In the genomic region with DNA sequence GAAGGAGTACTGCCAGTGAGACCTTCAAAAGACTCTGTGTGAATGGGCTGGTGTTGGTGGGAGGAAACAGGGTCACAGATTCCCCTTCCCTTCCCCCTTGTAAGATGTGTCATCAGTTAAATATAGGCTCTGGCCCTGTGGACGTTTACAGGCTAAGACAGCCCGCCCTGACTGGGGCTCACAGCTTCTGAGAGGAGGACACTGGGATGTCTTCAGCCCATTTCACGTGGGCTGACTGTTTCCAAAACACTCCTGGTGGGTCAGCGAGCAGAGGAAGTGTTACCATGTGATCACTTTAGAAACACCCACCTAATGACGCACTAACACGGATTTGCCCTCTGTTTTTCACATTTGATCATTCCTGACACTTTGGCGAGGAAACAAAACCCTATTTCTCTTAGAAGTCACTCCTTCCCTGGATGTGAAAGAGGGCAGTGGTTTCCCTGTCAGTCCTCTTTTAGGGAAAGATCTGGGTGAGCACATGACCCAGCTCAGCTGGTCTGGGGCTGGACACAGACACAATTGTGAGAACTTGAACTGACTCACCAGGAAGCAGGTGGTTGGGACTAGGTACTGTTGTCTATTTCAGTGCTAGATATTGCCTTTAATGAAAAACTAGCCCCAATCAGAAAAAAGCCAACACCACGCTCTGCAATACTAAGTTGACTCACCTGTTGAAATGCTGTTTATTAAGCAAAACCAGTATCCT, we compare ENCODE assay signal across 8 cellular contexts. TPM values are rescaled to one million over a fixed set of nuclear protein-coding genes. Genes with fewer than 3 reads are reported as not detected.
A peak's percentile ranks its signal among the peaks of the same experiment; 100 is the strongest.
DNase-seq lines count a peak whose midpoint lies in the region; ATAC-seq and TF ChIP-seq lines count a peak whose summit lies in the region.

No MANE protein-coding gene starts in this region.

- no peak overlapping the region for H3K4me2 ChIP-seq in neural progenitor cell

- H3K4me1 Mint-ChIP-seq in neural progenitor cell = no peaks in the 10 kb centered on the region

- no peak overlapping the region for H3K4me3 Mint-ChIP-seq in neural progenitor cell

- H3F3A ChIP-seq in neural progenitor cell (ENCODE audit: low read depth) = no peaks in the 10 kb centered on the region

- H3K9me3 ChIP-seq in neural progenitor cell (ENCODE audit: low read depth) = no peaks in the 10 kb centered on the region

- H2AFZ ChIP-seq in neural progenitor cell (replicated peaks) = no peak overlapping the region

- no peaks in the 10 kb centered on the region for H3K79me2 ChIP-seq in neural progenitor cell (ENCODE audit: low read depth)

- H3K36me3 Mint-ChIP-seq in neural progenitor cell = no peaks in the 10 kb centered on the region

- H3K27ac ChIP-seq in layer of hippocampus (ENCODE audit: low read depth, low read length) (peak overlapping the region; percentile 66), neural progenitor cell (no peak overlapping the region)

- DNase-seq in RPMI7951 (ENCODE audit: low read depth) (peak; percentile 86), astrocyte of the spinal cord (ENCODE audit: low read depth, low spot score) (peak; percentile 56), neural progenitor cell (ENCODE audit: low spot score) (no peak)
- DNase-seq in stimulated activated CD8-positive, alpha-beta memory T cell treated with anti-CD3 and anti-CD28 coated beads, Interleukin-15, amount 100 ng/mL, for 48 hours (ENCODE audit: low read depth in 2 of 2) = peak; percentile 40 to 65
- no peak for DNase-seq in effector CD4-positive, alpha-beta T cell

- no peaks in the 10 kb centered on the region for H3K4me1 ChIP-seq in neural progenitor cell

- H3K27me3 ChIP-seq in layer of hippocampus (ENCODE audit: control insufficient read depth, insufficient read depth, low read length) (no peaks in the 10 kb centered on the region), neural progenitor cell (no peaks in the 10 kb centered on the region)

- peak; percentile 46 for ATAC-seq in GM18519 (IDR thresholded peaks at IDR 0.05; ENCODE audit: low FRiP score, unreplicated experiment)
- peak; percentile 53 for ATAC-seq in HG02943 (IDR thresholded peaks at IDR 0.05; ENCODE audit: low read depth, unreplicated experiment)

- peaks cover 2% of the 10 kb centered on the region for H3K27me3 Mint-ChIP-seq in neural progenitor cell (ENCODE audit: insufficient read depth, low read depth)

- no peaks in the 10 kb centered on the region for H3K9me3 Mint-ChIP-seq in neural progenitor cell

- H4K20me1 ChIP-seq in neural progenitor cell (ENCODE audit: low read depth) = no peaks in the 10 kb centered on the region

- TF ChIP-seq CTCF in astrocyte of the spinal cord (IDR thresholded peaks at IDR 0.05; ENCODE audit: low read depth, low read length) = no peak
- no peak for TF ChIP-seq CTCF in neural progenitor cell (IDR thresholded peaks at IDR 0.05)

- no peak overlapping the region for H3K27ac Mint-ChIP-seq in neural progenitor cell

- no peak overlapping the region for H3K4me3 ChIP-seq in astrocyte of the spinal cord (ENCODE audit: low read depth, low read length)
- H3K4me3 ChIP-seq in neural progenitor cell = no peak overlapping the region

- H3K36me3 ChIP-seq in neural progenitor cell = no peaks in the 10 kb centered on the region

- H3K9ac ChIP-seq in neural progenitor cell = no peak overlapping the region

- in situ Hi-C loops in astrocyte of the spinal cord (cut with HindIII; ENCODE audit: low sequenced_read_pairs) = no loop called here

RNA-seq across cellular contexts. Expression of gene BMP10, which starts 38.9 kb away (rescaled TPM):
- not detected in 2 replicates for total RNA-seq in RPMI7951 (2014; rRNA removed; shearing (Covaris generic))
- not detected in 2 replicates for total RNA-seq in neural progenitor cell (ENCODE audit: low replicate concordance)

Comparison
In these comparisons a context has a peak if more than half of its experiments do, and no peak if none do; other contexts are left out.
1. DNase-seq: peak in RPMI7951 (single experiment), astrocyte of the spinal cord (single experiment) and stimulated activated CD8-positive, alpha-beta memory T cell treated with anti-CD3 and anti-CD28 coated beads, Interleukin-15, amount 100 ng/mL, for 48 hours (2 of 2); none in effector CD4-positive, alpha-beta T cell (single experiment) and neural progenitor cell (single experiment).